In the genomic region with DNA sequence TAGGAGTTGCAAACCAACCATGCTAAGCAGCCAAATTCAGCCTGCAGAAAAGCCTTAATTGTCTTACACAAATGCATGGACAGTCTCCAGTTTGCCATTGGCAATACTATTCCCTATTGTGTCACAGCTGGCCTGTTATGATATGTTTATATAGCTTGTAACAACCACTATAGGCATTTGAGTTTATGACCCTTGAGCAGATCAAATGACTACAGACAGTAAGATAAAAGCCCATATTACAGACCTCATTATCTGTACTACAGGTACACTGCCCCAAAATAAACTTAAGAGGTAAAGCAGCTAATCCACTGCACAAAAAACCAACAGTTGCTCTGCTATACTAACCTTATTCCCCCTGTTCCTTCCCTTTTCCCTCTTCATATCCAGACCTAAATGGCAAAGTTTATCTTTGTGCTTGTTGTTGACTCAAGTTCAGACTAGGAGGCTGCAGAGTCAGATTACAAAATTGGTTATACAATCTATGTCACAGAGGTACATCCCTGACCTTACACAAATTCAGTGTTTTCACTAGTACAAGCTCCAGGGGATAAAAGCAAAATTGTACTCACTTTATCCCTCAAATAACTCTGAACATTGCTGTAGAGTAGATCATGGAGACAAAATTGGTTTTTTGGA, we compare ENCODE assay signal across 1 cellular context.
TF ChIP-seq lines count a peak whose summit lies in the region.

No MANE protein-coding gene starts in this region.

TF ChIP-seq in liver, 16 proteins besides CTCF, POLR2A, EP300 and RAD21 (continued from another document):
- TF ChIP-seq, protein P1, sequence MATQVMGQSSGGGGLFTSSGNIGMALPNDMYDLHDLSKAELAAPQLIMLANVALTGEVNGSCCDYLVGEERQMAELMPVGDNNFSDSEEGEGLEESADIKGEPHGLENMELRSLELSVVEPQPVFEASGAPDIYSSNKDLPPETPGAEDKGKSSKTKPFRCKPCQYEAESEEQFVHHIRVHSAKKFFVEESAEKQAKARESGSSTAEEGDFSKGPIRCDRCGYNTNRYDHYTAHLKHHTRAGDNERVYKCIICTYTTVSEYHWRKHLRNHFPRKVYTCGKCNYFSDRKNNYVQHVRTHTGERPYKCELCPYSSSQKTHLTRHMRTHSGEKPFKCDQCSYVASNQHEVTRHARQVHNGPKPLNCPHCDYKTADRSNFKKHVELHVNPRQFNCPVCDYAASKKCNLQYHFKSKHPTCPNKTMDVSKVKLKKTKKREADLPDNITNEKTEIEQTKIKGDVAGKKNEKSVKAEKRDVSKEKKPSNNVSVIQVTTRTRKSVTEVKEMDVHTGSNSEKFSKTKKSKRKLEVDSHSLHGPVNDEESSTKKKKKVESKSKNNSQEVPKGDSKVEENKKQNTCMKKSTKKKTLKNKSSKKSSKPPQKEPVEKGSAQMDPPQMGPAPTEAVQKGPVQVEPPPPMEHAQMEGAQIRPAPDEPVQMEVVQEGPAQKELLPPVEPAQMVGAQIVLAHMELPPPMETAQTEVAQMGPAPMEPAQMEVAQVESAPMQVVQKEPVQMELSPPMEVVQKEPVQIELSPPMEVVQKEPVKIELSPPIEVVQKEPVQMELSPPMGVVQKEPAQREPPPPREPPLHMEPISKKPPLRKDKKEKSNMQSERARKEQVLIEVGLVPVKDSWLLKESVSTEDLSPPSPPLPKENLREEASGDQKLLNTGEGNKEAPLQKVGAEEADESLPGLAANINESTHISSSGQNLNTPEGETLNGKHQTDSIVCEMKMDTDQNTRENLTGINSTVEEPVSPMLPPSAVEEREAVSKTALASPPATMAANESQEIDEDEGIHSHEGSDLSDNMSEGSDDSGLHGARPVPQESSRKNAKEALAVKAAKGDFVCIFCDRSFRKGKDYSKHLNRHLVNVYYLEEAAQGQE (IDR thresholded peaks at IDR 0.05) = peak; percentile 24
- TF ChIP-seq, protein P2, sequence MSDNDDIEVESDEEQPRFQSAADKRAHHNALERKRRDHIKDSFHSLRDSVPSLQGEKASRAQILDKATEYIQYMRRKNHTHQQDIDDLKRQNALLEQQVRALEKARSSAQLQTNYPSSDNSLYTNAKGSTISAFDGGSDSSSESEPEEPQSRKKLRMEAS (IDR thresholded peaks at IDR 0.05) = no peak
- TF ChIP-seq JUND (IDR thresholded peaks at IDR 0.05) = no peak
- TF ChIP-seq, protein P3, sequence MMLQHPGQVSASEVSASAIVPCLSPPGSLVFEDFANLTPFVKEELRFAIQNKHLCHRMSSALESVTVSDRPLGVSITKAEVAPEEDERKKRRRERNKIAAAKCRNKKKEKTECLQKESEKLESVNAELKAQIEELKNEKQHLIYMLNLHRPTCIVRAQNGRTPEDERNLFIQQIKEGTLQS (IDR thresholded peaks at IDR 0.05) = no peak
- TF ChIP-seq TAF1 (conservative IDR thresholded peaks at IDR 0.05) = no peak
- TF ChIP-seq HNF4G (IDR thresholded peaks at IDR 0.05) = no peak
- peak in 1 of 2 donors; percentile 58 for TF ChIP-seq HNF4A (conservative IDR thresholded peaks at IDR 0.05)
- TF ChIP-seq RXRA (IDR thresholded peaks at IDR 0.05) = peak in 1 of 2 donors; percentile 64
- no peak for TF ChIP-seq SP1 (IDR thresholded peaks at IDR 0.05)
- TF ChIP-seq FOXA2 (IDR thresholded peaks at IDR 0.05) = peak; percentile 81
- no peak for TF ChIP-seq GABPA (IDR thresholded peaks at IDR 0.05 in 1 of 2, conservative IDR thresholded peaks at IDR 0.05 in 1 of 2)
- TF ChIP-seq NR2F2 (IDR thresholded peaks at IDR 0.05) = no peak
